In the genomic region with DNA sequence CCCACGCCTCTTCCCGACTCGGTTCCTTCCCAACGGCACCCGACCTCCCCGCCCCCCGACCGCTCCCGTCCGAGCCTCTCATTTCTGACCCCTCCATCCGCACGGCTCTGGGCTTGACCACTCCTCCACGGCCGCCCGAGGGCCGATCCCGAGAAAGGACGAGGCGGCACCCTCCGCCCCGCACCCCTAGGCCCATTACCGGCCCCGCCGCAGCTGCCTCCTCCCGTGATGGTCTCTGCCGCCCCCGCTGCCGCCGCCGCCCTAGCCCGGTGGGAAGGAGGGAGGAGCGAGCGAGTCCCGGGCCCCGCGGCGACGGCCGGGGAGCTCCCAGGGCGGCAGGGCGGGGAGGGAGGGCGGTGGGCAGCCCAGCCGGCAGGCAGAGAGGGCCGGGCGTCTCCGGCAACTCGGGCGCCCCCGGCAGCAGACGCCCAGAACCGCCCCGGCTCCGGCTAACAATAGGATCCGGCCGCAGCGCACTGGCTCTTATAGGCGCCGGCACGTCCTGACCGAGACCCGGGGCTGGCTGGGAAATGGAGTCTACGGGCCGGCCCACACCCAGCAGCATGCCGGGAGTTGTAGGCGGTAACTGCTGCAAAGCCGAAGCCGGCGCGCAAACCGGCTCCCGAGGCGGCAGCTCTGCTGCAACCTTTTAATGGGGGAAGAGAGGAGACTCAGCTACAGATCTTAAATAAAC, we compare ENCODE assay signal across 8 cellular contexts. TPM values are rescaled to one million over a fixed set of nuclear protein-coding genes. Genes with fewer than 3 reads are reported as not detected.
A peak's percentile ranks its signal among the peaks of the same experiment; 100 is the strongest.
DNase-seq lines count a peak whose midpoint lies in the region; ATAC-seq, FAIRE-seq and TF ChIP-seq lines count a peak whose summit lies in the region.

A gene with protein sequence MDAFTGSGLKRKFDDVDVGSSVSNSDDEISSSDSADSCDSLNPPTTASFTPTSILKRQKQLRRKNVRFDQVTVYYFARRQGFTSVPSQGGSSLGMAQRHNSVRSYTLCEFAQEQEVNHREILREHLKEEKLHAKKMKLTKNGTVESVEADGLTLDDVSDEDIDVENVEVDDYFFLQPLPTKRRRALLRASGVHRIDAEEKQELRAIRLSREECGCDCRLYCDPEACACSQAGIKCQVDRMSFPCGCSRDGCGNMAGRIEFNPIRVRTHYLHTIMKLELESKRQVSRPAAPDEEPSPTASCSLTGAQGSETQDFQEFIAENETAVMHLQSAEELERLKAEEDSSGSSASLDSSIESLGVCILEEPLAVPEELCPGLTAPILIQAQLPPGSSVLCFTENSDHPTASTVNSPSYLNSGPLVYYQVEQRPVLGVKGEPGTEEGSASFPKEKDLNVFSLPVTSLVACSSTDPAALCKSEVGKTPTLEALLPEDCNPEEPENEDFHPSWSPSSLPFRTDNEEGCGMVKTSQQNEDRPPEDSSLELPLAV (minus strand): TSS at position 457 of the 694 bp plus-strand sequence. CDS start 7,035 bp downstream, outside the sequence.

- H3K79me2 ChIP-seq in keratinocyte (ENCODE audit: control insufficient read depth, insufficient read depth, low read length) = peaks cover 26% of the 10 kb centered on the region

- H4K20me1 ChIP-seq in keratinocyte (ENCODE audit: control insufficient read depth, extremely low read depth, insufficient read depth, low read length) = no peaks in the 10 kb centered on the region

- ATAC-seq in GM19035 (IDR thresholded peaks at IDR 0.05; ENCODE audit: unreplicated experiment) (peak; percentile 94), HG03354 (IDR thresholded peaks at IDR 0.05; ENCODE audit: poor library complexity, severe bottlenecking, unreplicated experiment) (peak; percentile 99)
- peak; percentile 100 for ATAC-seq in activated CD4-positive, CD25-positive, alpha-beta regulatory T cell treated with anti-CD3 and anti-CD28 coated beads, Interleukin-2, amount 50 U/mL, for 24 hours

- H3K27ac ChIP-seq in keratinocyte (ENCODE audit: control insufficient read depth, insufficient read depth, low read length) = peak within 1 kb of the TSS; percentile 68

- H3K4me3 ChIP-seq in AG10803 (ENCODE audit: low read length) = peak within 1 kb of the TSS; percentile 70
- peak within 1 kb of the TSS; percentile 83 to 97 (median 96) for H3K4me3 ChIP-seq in keratinocyte (ENCODE audit: control insufficient read depth in 2 of 3, extremely low read depth in 1 of 3, insufficient read depth in 2 of 3, low read depth in 1 of 3, low read length in 3 of 3)

- dilution Hi-C loops in keratinocyte (cut with MboI; ENCODE audit: extremely low pct_ligation_motif_present, low sequenced_read_pairs) = no loop called here

- peaks cover 0 to 3% of the 10 kb centered on the region in 2 experiments for H3K36me3 ChIP-seq in keratinocyte (ENCODE audit: control insufficient read depth in 2 of 2, extremely low read depth in 1 of 2, insufficient read depth in 2 of 2, low read length in 2 of 2)

- H3K4me1 ChIP-seq in keratinocyte (ENCODE audit: control insufficient read depth, extremely low read depth, insufficient read depth, low read length) = peaks cover 11% of the 10 kb centered on the region

- peak; percentile 95 for DNase-seq in AG10803 (ENCODE audit: low read depth)
- DNase-seq in NCI-H446 treated with DMSO at 0.1 percent for 48 hours (lab: John Stamatoyannopoulos, UW) = peak; percentile 93
- peak; percentile 97 for DNase-seq in cerebellar cortex (ENCODE audit: low spot score)
- peak; percentile 59 for DNase-seq in keratinocyte (ENCODE audit: low read depth, low spot score)
- DNase-seq in stimulated activated CD4-positive, alpha-beta T cell treated with anti-CD3 and anti-CD28 coated beads, Interleukin-15, amount 100 ng/mL, for 1 hour (ENCODE audit: low read depth in 1 of 2, low spot score in 1 of 2) = peak; percentile 84 to 92

- peaks cover 3% of the 10 kb centered on the region for H3K9me1 ChIP-seq in keratinocyte (ENCODE audit: control insufficient read depth, extremely low read depth, insufficient read depth, low read length)

- H2AFZ ChIP-seq in keratinocyte (ENCODE audit: control insufficient read depth, low read length) = peak within 1 kb of the TSS; percentile 92

- H3K27me3 ChIP-seq in keratinocyte (ENCODE audit: control insufficient read depth, extremely low read depth, insufficient read depth, low read length) = no peaks in the 10 kb centered on the region

- FAIRE-seq in keratinocyte (lab: Jason Lieb, UNC) = no peak

- H3K4me2 ChIP-seq in keratinocyte (ENCODE audit: control insufficient read depth, extremely low read depth, insufficient read depth, low read depth, low read length) = peak within 1 kb of the TSS; percentile 99

- H3K9me3 ChIP-seq in keratinocyte (ENCODE audit: control insufficient read depth, low read depth, low read length) = no peaks in the 10 kb centered on the region

- no peak for TF ChIP-seq CTCF in AG10803 (conservative IDR thresholded peaks at IDR 0.05; ENCODE audit: low read length)
- TF ChIP-seq CTCF in keratinocyte (optimal IDR thresholded peaks at IDR 0.05 in 1 of 3, IDR thresholded peaks at IDR 0.05 in 1 of 3, conservative IDR thresholded peaks at IDR 0.05 in 1 of 3; ENCODE audit: extremely low read depth in 1 of 3, insufficient read depth in 2 of 3, low read length in 3 of 3) = no peak

- peak within 1 kb of the TSS; percentile 86 for H3K9ac ChIP-seq in keratinocyte (ENCODE audit: control insufficient read depth, extremely low read depth, insufficient read depth, low read length)

RNA-seq across cellular contexts. Expression of the gene that starts here (rescaled TPM):
- polyA plus RNA-seq in keratinocyte = 17.5 to 19.2 TPM (median 18.4 TPM) in 3 replicates
- polyA plus RNA-seq in keratinocyte (2011; ENCODE audit: low read depth) = 10.5 TPM
- polyA plus RNA-seq in keratinocyte (2011; cell fraction: cytosol; rRNA removed) = 13.8 and 18.0 TPM in 2 replicates
- polyA plus RNA-seq in keratinocyte (2011; cell fraction: nucleus; rRNA removed) = 37.1 TPM in 2 replicates
- polyA plus RNA-seq in keratinocyte (2012; ENCODE audit: low replicate concordance) = 11.7 and 15.9 TPM in 2 replicates
- polyA minus RNA-seq in keratinocyte = 13.8 to 18.9 TPM (median 18.1 TPM) in 3 replicates
- polyA minus RNA-seq in keratinocyte (2011; cell fraction: cytosol; rRNA and poly(A)+ RNA removed) = 13.8 TPM
- 15.4 and 26.0 TPM in 2 replicates for polyA minus RNA-seq in keratinocyte (2011; cell fraction: nucleus; rRNA and poly(A)+ RNA removed)

Comparison
In these comparisons a context has a peak if more than half of its experiments do, and no peak if none do; other contexts are left out.
1. Peak in every context shown above with its lines: DNase-seq, ATAC-seq, H3K4me3 ChIP-seq and H3K27ac ChIP-seq.